ENCODE assay signal across 19 cellular contexts in genomic region chr15:26087395-26087794, GRCh38.
A peak's percentile ranks its signal among the peaks of the same experiment; 100 is the strongest.
DNase-seq lines count a peak whose midpoint lies in the region; ATAC-seq, FAIRE-seq and TF ChIP-seq lines count a peak whose summit lies in the region.
"Had no signal": no experiment of that assay in that cellular context is flagged by ENCODE, and none has a peak within 500 bp of the region (broad histone marks: within the 10 kb centered on the region; RNA-seq: fewer than 3 reads in every experiment).

No MANE protein-coding gene starts in this region.

- DNase-seq in AG08395 (ENCODE audit: low spot score) = peak; percentile 72
- DNase-seq in HCEC 1CT = peak; percentile 39
- DNase-seq in bronchial epithelial cell (ENCODE audit: low read depth) = peak; percentile 72
- peak; percentile 58 for DNase-seq in kidney tubule cell (ENCODE audit: low spot score)
- DNase-seq in GM19239 (ENCODE audit: insufficient read length, low spot score) = no peak
- DNase-seq in OCI-M2 (lab: John Stamatoyannopoulos, UW; ENCODE audit: unreplicated experiment) = no peak
- DNase-seq in activated naive CD8-positive, alpha-beta T cell treated with anti-CD3 and anti-CD28 coated beads, Interleukin-2, amount 50 U/mL, for 24 hours = no peak
- DNase-seq in NCI-H1930 (lab: John Stamatoyannopoulos, UW) = no peak
- DNase-seq: activated CD4-positive, alpha-beta T cell treated with anti-CD3 and anti-CD28 coated beads, Interleukin-2, amount 10 ng/mL, durations not matched to agents 24 days and 14 days; activated naive CD4-positive, alpha-beta T cell treated with anti-CD3 and anti-CD28 coated beads for 36 hours; activated T-cell treated with anti-CD3 and anti-CD28 coated beads for 4 hours; NCI-H2081 treated with DMSO at 0.1 percent for 48 hours; NCI-H524 treated with DMSO at 0.1 percent for 48 hours; PC-9; spleen had no signal

- no peaks in the 10 kb centered on the region for H3K9me3 Mint-ChIP-seq in activated naive CD8-positive, alpha-beta T cell treated with anti-CD3 and anti-CD28 coated beads, Interleukin-2, amount 50 U/mL, for 24 hours
- H3K9me3 Mint-ChIP-seq: activated CD4-positive, alpha-beta T cell treated with anti-CD3 and anti-CD28 coated beads, Interleukin-2, amount 10 ng/mL, durations not matched to agents 24 days and 14 days; activated naive CD4-positive, alpha-beta T cell treated with anti-CD3 and anti-CD28 coated beads for 36 hours; stimulated activated memory B cell treated with anti-CD40 and anti-IgM and Interleukin-4, amounts not matched to agents 10 μg/mL and 1 μg/mL and 100 μg/mL, for 72 hours had no signal

- peaks cover 8% of the 10 kb centered on the region for H3K4me1 Mint-ChIP-seq in activated naive CD8-positive, alpha-beta T cell treated with anti-CD3 and anti-CD28 coated beads, Interleukin-2, amount 50 U/mL, for 24 hours

- no peak overlapping the region for H3K4me3 ChIP-seq in bronchial epithelial cell (ENCODE audit: low read depth, low read length)
- H3K4me3 ChIP-seq: A549, PC-9, spleen had no signal

- H3K27me3 ChIP-seq in bronchial epithelial cell (ENCODE audit: control insufficient read depth, insufficient read depth, low read length) = no peaks in the 10 kb centered on the region

- H3K36me3 Mint-ChIP-seq in activated naive CD8-positive, alpha-beta T cell treated with anti-CD3 and anti-CD28 coated beads, Interleukin-2, amount 50 U/mL, for 24 hours (ENCODE audit: low read depth) = no peaks in the 10 kb centered on the region
- H3K36me3 Mint-ChIP-seq: stimulated activated memory B cell treated with anti-CD40 and anti-IgM and Interleukin-4, amounts not matched to agents 10 μg/mL and 1 μg/mL and 100 μg/mL, for 72 hours had no signal

- H3K27me3 Mint-ChIP-seq in activated naive CD8-positive, alpha-beta T cell treated with anti-CD3 and anti-CD28 coated beads, Interleukin-2, amount 50 U/mL, for 24 hours = peaks cover 7% of the 10 kb centered on the region
- H3K27me3 Mint-ChIP-seq: activated CD4-positive, alpha-beta T cell treated with anti-CD3 and anti-CD28 coated beads, Interleukin-2, amount 10 ng/mL, durations not matched to agents 24 days and 14 days; stimulated activated memory B cell treated with anti-CD40 and anti-IgM and Interleukin-4, amounts not matched to agents 10 μg/mL and 1 μg/mL and 100 μg/mL, for 72 hours had no signal

- no peaks in the 10 kb centered on the region for H3K36me3 ChIP-seq in bronchial epithelial cell (ENCODE audit: control insufficient read depth, insufficient read depth, low read length)
- H3K36me3 ChIP-seq: spleen had no signal

- FAIRE-seq in bronchial epithelial cell (lab: Jason Lieb, UNC) = peak; percentile 32
- no peak for FAIRE-seq in GM19239 (lab: Jason Lieb, UNC)
- FAIRE-seq: A549 had no signal

- no peak for TF ChIP-seq CTCF in bronchial epithelial cell (IDR thresholded peaks at IDR 0.05; ENCODE audit: insufficient read depth, low read length, severe bottlenecking)

- ATAC-seq in activated naive CD8-positive, alpha-beta T cell treated with anti-CD3 and anti-CD28 coated beads, Interleukin-2, amount 50 U/mL, for 24 hours = no peak
- ATAC-seq: A549; HCT116; SK-N-SH treated with all-trans-retinoic acid at 6 μM for 48 hours; stimulated activated memory B cell treated with anti-CD40 and anti-IgM and Interleukin-4, amounts not matched to agents 10 μg/mL and 1 μg/mL and 100 μg/mL, for 72 hours had no signal

- no peak overlapping the region for H3K27ac Mint-ChIP-seq in activated naive CD8-positive, alpha-beta T cell treated with anti-CD3 and anti-CD28 coated beads, Interleukin-2, amount 50 U/mL, for 24 hours
- H3K27ac Mint-ChIP-seq: activated CD4-positive, alpha-beta T cell treated with anti-CD3 and anti-CD28 coated beads, Interleukin-2, amount 10 ng/mL, durations not matched to agents 24 days and 14 days; activated naive CD4-positive, alpha-beta T cell treated with anti-CD3 and anti-CD28 coated beads for 36 hours; stimulated activated memory B cell treated with anti-CD40 and anti-IgM and Interleukin-4, amounts not matched to agents 10 μg/mL and 1 μg/mL and 100 μg/mL, for 72 hours had no signal

- H3K4me3 Mint-ChIP-seq in activated naive CD8-positive, alpha-beta T cell treated with anti-CD3 and anti-CD28 coated beads, Interleukin-2, amount 50 U/mL, for 24 hours = no peak overlapping the region
- H3K4me3 Mint-ChIP-seq: activated CD4-positive, alpha-beta T cell treated with anti-CD3 and anti-CD28 coated beads, Interleukin-2, amount 10 ng/mL, durations not matched to agents 24 days and 14 days; activated naive CD4-positive, alpha-beta T cell treated with anti-CD3 and anti-CD28 coated beads for 36 hours; stimulated activated memory B cell treated with anti-CD40 and anti-IgM and Interleukin-4, amounts not matched to agents 10 μg/mL and 1 μg/mL and 100 μg/mL, for 72 hours had no signal

Comparison
In these comparisons a context has a peak if more than half of its experiments do, and no peak if none do; other contexts are left out.
1. DNase-seq: peak in AG08395 (single experiment), HCEC 1CT (single experiment), bronchial epithelial cell (single experiment) and kidney tubule cell (single experiment); none in GM19239 (single experiment), OCI-M2 (single experiment), activated naive CD8-positive, alpha-beta T cell treated with anti-CD3 and anti-CD28 coated beads, Interleukin-2, amount 50 U/mL, for 24 hours (single experiment) and NCI-H1930 (0 of 2).